ENCODE assay signal across 13 cellular contexts in genomic region chr17:70171159-70171558, GRCh38. TPM values are rescaled to one million over a fixed set of nuclear protein-coding genes. Genes with fewer than 3 reads are reported as not detected.
DNase-seq lines count a peak whose midpoint lies in the region; ATAC-seq and TF ChIP-seq lines count a peak whose summit lies in the region.
"Had no signal": no experiment of that assay in that cellular context is flagged by ENCODE, and none has a peak within 500 bp of the region (broad histone marks: within the 10 kb centered on the region; RNA-seq: fewer than 3 reads in every experiment).

No MANE protein-coding gene starts in this region.

- peak; percentile 17 for DNase-seq in NCI-H748 (lab: John Stamatoyannopoulos, UW; ENCODE audit: unreplicated experiment)
- no peak for DNase-seq in NCI-H748 treated with DMSO at 0.1 percent for 48 hours (lab: John Stamatoyannopoulos, UW)
- no peak for DNase-seq in lower lobe of right lung
- peak; percentile 75 for DNase-seq in superior temporal gyrus (ENCODE audit: extremely low spot score)
- no peak for DNase-seq in 8988T
- DNase-seq in GM10266 (ENCODE audit: extremely low spot score), result no peak
- DNase-seq: activated naive CD4-positive, alpha-beta T cell treated with Interleukin-2 at 50 U/mL for 16 hours; foreskin melanocyte; NCI-H1048; T-helper 2 cell; testis had no signal

- no peaks in the 10 kb centered on the region for H3K27me3 ChIP-seq in lower lobe of right lung (ENCODE audit: low read depth)
- H3K27me3 ChIP-seq: testis had no signal

- peak overlapping the region; percentile 89 for H3K4me3 ChIP-seq in WI38 (ENCODE audit: low read depth, low read length)
- peak overlapping the region; percentile 73 for H3K4me3 ChIP-seq in lower lobe of right lung
- H3K4me3 ChIP-seq: testis had no signal

- ATAC-seq in lower lobe of right lung, result no peak
- ATAC-seq in HG03571 (IDR thresholded peaks at IDR 0.05; ENCODE audit: unreplicated experiment), result no peak

- peaks cover 19% of the 10 kb centered on the region for H3K36me3 ChIP-seq in lower lobe of right lung

- intact Hi-C loops in lower lobe of right lung (cut with DNase I), result no loop called here

- H3K9me3 ChIP-seq in lower lobe of right lung, result no peaks in the 10 kb centered on the region
- H3K9me3 ChIP-seq: testis had no signal

- no peak for TF ChIP-seq CTCF in WI38 (IDR thresholded peaks at IDR 0.05; ENCODE audit: low read depth, low read length)
- TF ChIP-seq CTCF in lower lobe of right lung (IDR thresholded peaks at IDR 0.05), result no peak
- no peak for TF ChIP-seq CTCF in GM10266 (IDR thresholded peaks at IDR 0.05; ENCODE audit: control insufficient read depth, insufficient read depth, low read depth, missing control alignments)

- no peak overlapping the region for H3K27ac ChIP-seq in lower lobe of right lung
- H3K27ac ChIP-seq: testis had no signal

- H3K4me1 ChIP-seq in lower lobe of right lung, result peaks cover 15% of the 10 kb centered on the region
- H3K4me1 ChIP-seq: testis had no signal

RNA-seq across cellular contexts. Expression of gene KCNJ2, which starts 1.8 kb away (rescaled TPM):
- 15.6 TPM for total RNA-seq in lower lobe of right lung

Comparison
In these comparisons a context has a peak if more than half of its experiments do, and no peak if none do; other contexts are left out.
1. DNase-seq: peak in NCI-H748 (single experiment) and superior temporal gyrus (single experiment); none in NCI-H748 treated with DMSO at 0.1 percent for 48 hours (single experiment), lower lobe of right lung (single experiment), 8988T (single experiment) and GM10266 (single experiment).